In the genomic region with DNA sequence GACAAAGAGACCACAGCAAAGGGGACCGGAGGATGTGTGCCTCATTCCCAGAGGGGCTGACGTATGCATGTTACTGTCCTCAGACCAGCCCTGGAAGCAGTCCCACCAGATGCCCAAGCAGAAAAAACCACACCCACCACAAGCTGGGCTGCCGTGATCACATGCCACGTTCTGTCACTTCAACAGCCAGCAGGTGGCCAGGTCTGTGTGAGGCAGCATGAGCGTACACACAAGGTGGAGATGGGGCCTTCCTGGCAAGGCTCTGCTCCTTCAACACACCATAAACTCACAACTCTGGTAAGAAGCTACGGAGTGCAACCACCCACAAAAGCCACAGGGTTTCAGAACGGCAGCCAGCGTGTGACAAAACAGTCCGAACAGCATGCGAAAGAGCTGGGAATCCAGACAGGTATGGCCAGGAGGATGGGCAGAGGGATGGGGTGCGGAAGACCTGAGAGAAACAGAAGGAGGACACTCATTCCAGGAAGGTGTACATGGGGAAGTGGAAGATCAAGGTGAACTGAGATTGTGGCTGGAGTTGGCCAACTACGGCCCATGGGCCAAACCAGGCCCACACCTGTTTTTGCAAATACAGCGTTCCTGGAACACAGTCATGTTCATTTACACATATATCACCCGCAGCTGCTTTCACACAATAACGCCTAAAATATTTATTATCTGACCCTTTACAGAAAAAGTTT, we compare ENCODE assay signal across 10 cellular contexts. TPM values are rescaled to one million over a fixed set of nuclear protein-coding genes. Genes with fewer than 3 reads are reported as not detected.
DNase-seq lines count a peak whose midpoint lies in the region; ATAC-seq and TF ChIP-seq lines count a peak whose summit lies in the region.
"Had no signal": no experiment of that assay in that cellular context is flagged by ENCODE, and none has a peak within 500 bp of the region (broad histone marks: within the 10 kb centered on the region; RNA-seq: fewer than 3 reads in every experiment).

No MANE protein-coding gene starts in this region.

- H3K4me1 ChIP-seq in BLaER1 (peaks cover 76% of the 10 kb centered on the region), endodermal cell (ENCODE audit: control insufficient read depth, insufficient read depth, low read length) (no peaks in the 10 kb centered on the region)
- H3K4me1 ChIP-seq: body of pancreas had no signal

- peak; percentile 19 for DNase-seq in activated CD4-positive, alpha-beta T cell treated with anti-CD3 and anti-CD28 coated beads for 1 hour
- DNase-seq in endodermal cell: no peak
- DNase-seq in stimulated activated CD8-positive, alpha-beta memory T cell treated with anti-CD3 and anti-CD28 coated beads, Interleukin-2, amount 100 ng/mL, for 48 hours (ENCODE audit: low read depth in 2 of 2): peak; percentile 36 to 41
- no peak for DNase-seq in Ammon's horn (ENCODE audit: low spot score)
- no peak for DNase-seq in AG08396 (ENCODE audit: low spot score)

- peaks cover 64% of the 10 kb centered on the region for H3K36me3 Mint-ChIP-seq in endodermal cell (ENCODE audit: low read depth)

- H3K36me3 ChIP-seq in BLaER1: peaks cover 67% of the 10 kb centered on the region
- peaks cover 87% of the 10 kb centered on the region for H3K36me3 ChIP-seq in endodermal cell (ENCODE audit: control insufficient read depth, insufficient read depth, low read length)

- no peak overlapping the region for H3K4me3 ChIP-seq in BLaER1
- no peak overlapping the region for H3K4me3 ChIP-seq in endodermal cell (ENCODE audit: low read length)
- H3K4me3 ChIP-seq: body of pancreas had no signal

- no peaks in the 10 kb centered on the region for H3K9me3 ChIP-seq in BLaER1
- H3K9me3 ChIP-seq in endodermal cell (ENCODE audit: control insufficient read depth, low read length): no peaks in the 10 kb centered on the region
- H3K9me3 ChIP-seq: body of pancreas had no signal

- no peaks in the 10 kb centered on the region for H3K27me3 Mint-ChIP-seq in endodermal cell (ENCODE audit: insufficient read depth)

- H3K9me3 Mint-ChIP-seq in endodermal cell: no peaks in the 10 kb centered on the region

- H3K9ac ChIP-seq in BLaER1 (no peak overlapping the region), endodermal cell (ENCODE audit: extremely low read depth, low read length, poor library complexity, severe bottlenecking) (no peak overlapping the region)

- H3K4me2 ChIP-seq in BLaER1: peak overlapping the region; percentile 90

- H3K27ac ChIP-seq in BLaER1 (no peak overlapping the region), endodermal cell (ENCODE audit: low read depth, low read length) (no peak overlapping the region)
- H3K27ac ChIP-seq: body of pancreas had no signal

- 88 to 92% methylated on average over 11 to 15 of the region's 15 CpGs for WGBS in endodermal cell (ENCODE audit: insufficient coverage in 1 of 2, insufficient read length in 1 of 2), 2 experiments

- peaks cover 88% of the 10 kb centered on the region for H4K20me1 ChIP-seq in BLaER1

- H3K4me3 Mint-ChIP-seq in endodermal cell: no peak overlapping the region

- H3K27ac Mint-ChIP-seq in endodermal cell: peak overlapping the region; percentile 18

- ATAC-seq in GM19328 (IDR thresholded peaks at IDR 0.05; ENCODE audit: unreplicated experiment) (peak; percentile 84), HG03280 (IDR thresholded peaks at IDR 0.05; ENCODE audit: unreplicated experiment) (peak; percentile 80)
- ATAC-seq: body of pancreas had no signal

- H3K4me1 Mint-ChIP-seq in endodermal cell: no peaks in the 10 kb centered on the region

- no peaks in the 10 kb centered on the region for H3K27me3 ChIP-seq in BLaER1
- no peaks in the 10 kb centered on the region for H3K27me3 ChIP-seq in endodermal cell (ENCODE audit: control insufficient read depth, insufficient read depth, low read length, poor library complexity, severe bottlenecking)
- H3K27me3 ChIP-seq: body of pancreas had no signal

- peak; percentile 27 for TF ChIP-seq CTCF in endodermal cell (conservative IDR thresholded peaks at IDR 0.05)

RNA-seq across cellular contexts. Expression of gene MBTPS1, which starts 27.9 kb away (rescaled TPM):
- 10 to 100 TPM; 59.7 to 62.9 TPM for total RNA-seq in endodermal cell
- polyA plus RNA-seq in endodermal cell (2013, experiment 1 of 2): 69.3 TPM
- 64.4 TPM for polyA plus RNA-seq in endodermal cell (2013, experiment 2 of 2)

RNA-seq across cellular contexts. Expression of gene SLC38A8, which starts 46.2 kb away (rescaled TPM):
- total RNA-seq in endodermal cell: not detected
- 0.46 TPM for polyA plus RNA-seq in endodermal cell (2013, experiment 1 of 2)
- polyA plus RNA-seq in endodermal cell (2013, experiment 2 of 2): not detected
- total RNA-seq: body of pancreas, Daoy had no signal

RNA-seq across cellular contexts. Expression of gene HSDL1, which starts 56.1 kb away (rescaled TPM):
- 10 to 100 TPM; 49.5 to 68.3 TPM for total RNA-seq in endodermal cell
- 73.7 TPM for polyA plus RNA-seq in endodermal cell (2013, experiment 1 of 2)
- 66.8 TPM for polyA plus RNA-seq in endodermal cell (2013, experiment 2 of 2)

RNA-seq across cellular contexts. Expression of gene DNAAF1, which starts 56.3 kb away (rescaled TPM):
- under 1 TPM; 0.59 to 0.66 TPM for total RNA-seq in endodermal cell
- polyA plus RNA-seq in endodermal cell (2013, experiment 1 of 2): 0.57 TPM
- 0.54 TPM for polyA plus RNA-seq in endodermal cell (2013, experiment 2 of 2)
- total RNA-seq: Daoy had no signal

Comparison
In these comparisons a context has a peak if more than half of its experiments do, and no peak if none do; other contexts are left out.
1. DNase-seq: peak in activated CD4-positive, alpha-beta T cell treated with anti-CD3 and anti-CD28 coated beads for 1 hour (single experiment) and stimulated activated CD8-positive, alpha-beta memory T cell treated with anti-CD3 and anti-CD28 coated beads, Interleukin-2, amount 100 ng/mL, for 48 hours (2 of 2); none in endodermal cell (single experiment), Ammon's horn (single experiment) and AG08396 (single experiment).